22 cellular contexts compared by ENCODE assay signal in the genomic region with DNA sequence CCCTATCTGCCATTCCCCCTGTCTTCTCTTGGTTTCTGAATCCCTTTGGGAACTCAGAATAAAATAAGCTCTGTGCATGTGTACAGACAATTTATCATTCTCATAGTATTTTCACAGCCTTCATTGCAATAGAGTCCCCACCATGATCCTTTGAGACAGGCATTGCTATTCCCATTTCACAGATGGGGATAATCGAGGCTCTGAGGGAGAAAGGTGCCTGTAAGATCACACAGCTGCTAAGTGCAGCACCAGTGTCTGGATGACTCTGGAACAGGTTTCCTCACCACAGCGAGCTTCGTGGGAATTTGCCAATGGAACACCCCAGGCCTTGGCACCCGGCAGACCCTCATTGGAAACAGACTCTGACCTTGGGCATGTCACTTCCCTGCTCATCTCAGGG.
A peak's percentile ranks its signal among the peaks of the same experiment; 100 is the strongest.
DNase-seq lines count a peak whose midpoint lies in the region; ATAC-seq, FAIRE-seq and TF ChIP-seq lines count a peak whose summit lies in the region.
"Had no signal": no experiment of that assay in that cellular context is flagged by ENCODE, and none has a peak within 500 bp of the region (broad histone marks: within the 10 kb centered on the region; RNA-seq: fewer than 3 reads in every experiment).

No MANE protein-coding gene starts in this region.

- no peak overlapping the region for H3K27ac ChIP-seq in PC-9
- H3K27ac ChIP-seq in K562 (ENCODE audit: extremely low read depth, low read depth, low read length) = no peak overlapping the region
- H3K27ac ChIP-seq in mesendoderm (ENCODE audit: low read depth, low read length) = no peak overlapping the region
- H3K27ac ChIP-seq in trophoblast cell (ENCODE audit: low read depth, low read length) = peak overlapping the region; percentile 100

- H3F3A ChIP-seq in PC-9 (ENCODE audit: insufficient read depth, low read depth) = no peaks in the 10 kb centered on the region

- H4K12ac ChIP-seq in trophoblast cell (ENCODE audit: low read depth, low read length) = peak overlapping the region; percentile 71

- H3K23ac ChIP-seq in mesendoderm (ENCODE audit: low read length) (no peak overlapping the region), trophoblast cell (ENCODE audit: low read length) (no peak overlapping the region)

- intact Hi-C loops in PC-9 (cut with micrococcal nuclease; ENCODE audit: unreplicated experiment) (no loop called here), K562 (cut with micrococcal nuclease) (no loop called here)

- H3K79me1 ChIP-seq in mesendoderm (ENCODE audit: low read length) (no peaks in the 10 kb centered on the region), trophoblast cell (ENCODE audit: low read length) (peaks cover 67% of the 10 kb centered on the region)

- no peak overlapping the region for H3K56ac ChIP-seq in mesendoderm (ENCODE audit: low read length)

- no peak overlapping the region for H2BK120ac ChIP-seq in mesendoderm (ENCODE audit: low read depth, low read length)
- H2BK120ac ChIP-seq in trophoblast cell (ENCODE audit: insufficient read depth, low read length, poor library complexity) = peak overlapping the region; percentile 91

- H4K20me1 ChIP-seq in PC-9 (ENCODE audit: insufficient read depth) = no peaks in the 10 kb centered on the region
- no peaks in the 10 kb centered on the region; the same call in none of the 2 replicates for H4K20me1 ChIP-seq in K562 (replicated peaks; ENCODE audit: control insufficient read depth, insufficient read depth, low read length)

- H3K18ac ChIP-seq in mesendoderm (ENCODE audit: low read length) (no peak overlapping the region), trophoblast cell (ENCODE audit: low read length) (peak overlapping the region; percentile 73)

- no peak for TF ChIP-seq EP300 in K562 (IDR thresholded peaks at IDR 0.05; ENCODE audit: low read length)

- no peak overlapping the region for H2BK5ac ChIP-seq in mesendoderm (ENCODE audit: low read length)
- peak overlapping the region; percentile 92 for H2BK5ac ChIP-seq in trophoblast cell (ENCODE audit: low read depth, low read length, poor library complexity)

- BruUV-seq in PC-9 (replicated peaks; lab: Mats Ljungman, UMichigan) (no TSS peak), K562 (replicated peaks; lab: Mats Ljungman, UMichigan) (no TSS peak)

- H3K4me1 ChIP-seq in PC-9 (replicated peaks; ENCODE audit: insufficient read depth) (0 out of 2 replicates have a peak, but pooled peaks cover 3% of the 10 kb centered on the region), K562 (replicated peaks in 1 of 2; ENCODE audit: control insufficient read depth in 2 of 2, insufficient read depth in 2 of 2, low read length in 2 of 2) (no peaks in the 10 kb centered on the region), mesendoderm (ENCODE audit: control insufficient read depth, low read depth, low read length) (no peaks in the 10 kb centered on the region), trophoblast cell (ENCODE audit: control insufficient read depth in 1 of 2, insufficient read depth in 2 of 2, low read length in 2 of 2) (peaks cover 36 to 47% of the 10 kb centered on the region in 2 experiments)

- H3K79me2 ChIP-seq in PC-9 (ENCODE audit: low read depth) (no peaks in the 10 kb centered on the region), K562 (ENCODE audit: control insufficient read depth, insufficient read depth, low read length) (no peaks in the 10 kb centered on the region), mesendoderm (ENCODE audit: control insufficient read depth, insufficient read depth, low read length) (no peaks in the 10 kb centered on the region), trophoblast cell (ENCODE audit: control insufficient read depth, insufficient read depth, low read length, poor library complexity) (peaks cover 19% of the 10 kb centered on the region)

- H3K27me3 ChIP-seq in PC-9 (ENCODE audit: insufficient read depth, low read depth) (peaks cover 74% of the 10 kb centered on the region), K562 (ENCODE audit: control insufficient read depth in 2 of 2, insufficient read depth in 2 of 2, low read length in 2 of 2) (peaks cover 24 to 60% of the 10 kb centered on the region in 2 experiments; a peak in 4 of 5 replicates), mesendoderm (ENCODE audit: insufficient read depth, low read length, poor library complexity) (no peaks in the 10 kb centered on the region), trophoblast cell (ENCODE audit: insufficient read depth, low read length) (no peaks in the 10 kb centered on the region)
- H3K27me3 ChIP-seq: BE2C had no signal

- H3K36me3 ChIP-seq in PC-9 (ENCODE audit: low read depth) = no peaks in the 10 kb centered on the region
- H3K36me3 ChIP-seq in K562 (ENCODE audit: control insufficient read depth, insufficient read depth, low read length) = no peaks in the 10 kb centered on the region
- no peaks in the 10 kb centered on the region for H3K36me3 ChIP-seq in mesendoderm (ENCODE audit: control insufficient read depth, insufficient read depth, low read length)
- H3K36me3 ChIP-seq in trophoblast cell (ENCODE audit: control insufficient read depth in 1 of 2, insufficient read depth in 2 of 2, low read length in 2 of 2) = no peaks in the 10 kb centered on the region
- H3K36me3 ChIP-seq: BE2C had no signal

- no peak overlapping the region for H2AK5ac ChIP-seq in mesendoderm (ENCODE audit: low read length)
- H2AK5ac ChIP-seq in trophoblast cell (ENCODE audit: low read length) = peak overlapping the region; percentile 61

- no peak overlapping the region for H3K9ac ChIP-seq in K562 (ENCODE audit: insufficient read depth in 1 of 2, low read depth in 2 of 2, low read length in 2 of 2)
- H3K9ac ChIP-seq in mesendoderm (ENCODE audit: low read length) = no peak overlapping the region
- H3K9ac ChIP-seq in trophoblast cell (ENCODE audit: low read length) = peak overlapping the region; percentile 21

- H4K91ac ChIP-seq in trophoblast cell (ENCODE audit: low read depth, low read length) = peak overlapping the region; percentile 91

- in situ Hi-C loops in K562 (cut with MboI) = no loop called here

- TF ChIP-seq CTCF in PC-9 (conservative IDR thresholded peaks at IDR 0.05) (no peak), K562 (IDR thresholded peaks at IDR 0.05 in 2 of 3, conservative IDR thresholded peaks at IDR 0.05 in 1 of 3; ENCODE audit: insufficient read depth in 2 of 3, low read depth in 1 of 3, low read length in 3 of 3) (no peak), GM20000 (IDR thresholded peaks at IDR 0.05; ENCODE audit: extremely low read depth, missing control alignments) (no peak)

- peak overlapping the region; percentile 83 for H3K14ac ChIP-seq in trophoblast cell (ENCODE audit: low read length)

- DNase-seq in PC-9 (no peak), K562 (ENCODE audit: extremely low read depth in 1 of 4, low spot score in 3 of 4) (no peak), mesendoderm (no peak), trophoblast cell (no peak), GM20000 (ENCODE audit: low spot score) (no peak)
- DNase-seq: ACHN; BE2C; C1 segment of cervical spinal cord; CD4-positive, CD25-positive, alpha-beta regulatory T cell; CD8-positive, alpha-beta memory T cell; COR-L47; DMS 273 treated with DMSO at 0.1 percent for 48 hours; DMS53; DND-41; EL; GOT3; H9 had no signal

- TF ChIP-seq RAD21 in K562 (CRISPR knock-in tag; conservative IDR thresholded peaks at IDR 0.05 in 1 of 2, IDR thresholded peaks at IDR 0.05 in 1 of 2) = no peak

- CTCF ChIA-PET in PC-9 (lab: Charles Lee) = no interaction called here
- CTCF ChIA-PET in K562 (lab: Yijun Ruan, JAX; ENCODE audit: low intra/inter-chr PET ratio) = no interaction called here

- H3K9me2 ChIP-seq in PC-9 (ENCODE audit: insufficient read depth) = no peaks in the 10 kb centered on the region

- H4K8ac ChIP-seq in mesendoderm (ENCODE audit: low read depth, low read length) (no peak overlapping the region), trophoblast cell (ENCODE audit: low read depth, low read length) (peak overlapping the region; percentile 64)

- POLR2A ChIA-PET in PC-9 (lab: Charles Lee; ENCODE audit: unreplicated experiment) (no interaction called here), K562 (lab: Yijun Ruan, JAX) (no interaction called here)

- H3K4me3 ChIP-seq in PC-9 (no peak overlapping the region), K562 (no peak overlapping the region), mesendoderm (ENCODE audit: low read length) (no peak overlapping the region), trophoblast cell (ENCODE audit: low read depth, low read length) (no peak overlapping the region)
- H3K4me3 ChIP-seq: GM12878 had no signal

- H2BK15ac ChIP-seq in mesendoderm (replicated peaks; ENCODE audit: low read depth) = no peak overlapping the region

- ATAC-seq in K562 (no peak), GM19452 (IDR thresholded peaks at IDR 0.05; ENCODE audit: unreplicated experiment) (no peak)
- no peak for ATAC-seq in activated CD4-positive, CD25-positive, alpha-beta regulatory T cell treated with anti-CD3 and anti-CD28 coated beads, Interleukin-2, amount 50 U/mL, for 24 hours
- ATAC-seq: GM12878 had no signal

- no peak for TF ChIP-seq POLR2A in K562 (conservative IDR thresholded peaks at IDR 0.05)

- peak overlapping the region; percentile 94 for H2BK12ac ChIP-seq in trophoblast cell (ENCODE audit: low read length)

- H2AFZ ChIP-seq in PC-9 = no peak overlapping the region
- H2AFZ ChIP-seq in K562 (ENCODE audit: low read depth, low read length) = no peak overlapping the region
- peak overlapping the region; percentile 3 for H2AFZ ChIP-seq in trophoblast cell (ENCODE audit: insufficient read depth, low read length, poor library complexity)

- WGBS in K562 (ENCODE audit: insufficient coverage, low coverage, missing lambda C conversion rate) = 0% methylated on average over 4 of the region's 4 CpGs
- WGBS in mesendoderm (ENCODE audit: extremely low coverage, insufficient coverage, low lambda C conversion rate) = no CpG with 5 or more reads among the region's 4 CpGs
- WGBS in trophoblast cell (ENCODE audit: extremely low coverage, insufficient coverage, insufficient read length) = no CpG with 5 or more reads among the region's 4 CpGs

- H3K4ac ChIP-seq in mesendoderm (ENCODE audit: low read depth, low read length) = peak overlapping the region; percentile 6
- H3K4ac ChIP-seq in trophoblast cell (ENCODE audit: low read depth, low read length) = peak overlapping the region; percentile 71

- FAIRE-seq in K562 (lab: Jason Lieb, UNC) = no peak
- FAIRE-seq: A204.1, GM12878, HTR-8/SVneo had no signal

- peak overlapping the region; percentile 45 for H3K4me2 ChIP-seq in PC-9
- no peak overlapping the region for H3K4me2 ChIP-seq in K562 (ENCODE audit: insufficient read depth, low read length)
- no peak overlapping the region for H3K4me2 ChIP-seq in mesendoderm (ENCODE audit: low read length)
- peak overlapping the region; percentile 54 for H3K4me2 ChIP-seq in trophoblast cell (ENCODE audit: low read length)

- H3K9me3 ChIP-seq in PC-9 (ENCODE audit: insufficient read depth, low read depth) (no peaks in the 10 kb centered on the region), K562 (replicated peaks; ENCODE audit: control insufficient read depth, insufficient read depth, low read depth, low read length) (no peaks in the 10 kb centered on the region), trophoblast cell (ENCODE audit: insufficient read depth, low read depth, low read length) (no peaks in the 10 kb centered on the region)
- H3K9me3 ChIP-seq: BE2C had no signal

- no peaks in the 10 kb centered on the region for H3K9me1 ChIP-seq in K562 (ENCODE audit: control insufficient read depth, insufficient read depth, low read length)

- no peak overlapping the region for H4K5ac ChIP-seq in mesendoderm (ENCODE audit: low read length)

TF ChIP-seq in K562, 482 proteins besides CTCF, POLR2A, EP300 and RAD21 (continues in another document):
- no peak for TF ChIP-seq MTA3 (IDR thresholded peaks at IDR 0.05; ENCODE audit: borderline replicate concordance)

Comparison
In these comparisons a context has a peak if more than half of its experiments do, and no peak if none do; other contexts are left out.
1. H3K4me2 ChIP-seq: peak in PC-9 (single experiment) and trophoblast cell (single experiment); none in K562 (single experiment) and mesendoderm (single experiment).